9 cellular contexts compared by ENCODE assay signal in genomic region chr1:27298632-27299384, GRCh38. TPM values are rescaled to one million over a fixed set of nuclear protein-coding genes. Genes with fewer than 3 reads are reported as not detected.
DNase-seq lines count a peak whose midpoint lies in the region; ATAC-seq and TF ChIP-seq lines count a peak whose summit lies in the region.
"Had no signal": no experiment of that assay in that cellular context is flagged by ENCODE, and none has a peak within 500 bp of the region (broad histone marks: within the 10 kb centered on the region; RNA-seq: fewer than 3 reads in every experiment).

No MANE protein-coding gene starts in this region.

- H3K27ac ChIP-seq in AG04450 (ENCODE audit: low read depth, low read length) (peak overlapping the region; percentile 97), RWPE2 (ENCODE audit: poor library complexity, severe bottlenecking) (peak overlapping the region; percentile 98), esophagus (ENCODE audit: low read depth in 2 of 2, low read length in 1 of 2) (peak overlapping the region; percentile 75 to 86), ovary (peak overlapping the region; percentile 48 to 73)

- H3K4me3 Mint-ChIP-seq in activated T-helper 2 cell treated with anti-CD3 and anti-CD28 coated beads, Interferon-gamma antibody, Interleukin-2, Interleukin-4, amounts not matched to agents 10 μg/mL and 5 μg/mL and 100 μg/mL, durations not matched to agents 14 hours and 24 hours and 36 hours (ENCODE audit: low read depth) = no peak overlapping the region

- H3K36me3 ChIP-seq in RWPE2 (ENCODE audit: low read depth) (peaks cover 14% of the 10 kb centered on the region), esophagus (ENCODE audit: control insufficient read depth in 2 of 2, insufficient read depth in 2 of 2, low read length in 1 of 2) (peaks cover 10 to 32% of the 10 kb centered on the region in 2 donors), ovary (no peaks in the 10 kb centered on the region)

- intact Hi-C loops in ovary (cut with DNase I) = loop anchor here in 3 of 4 donors (2.0 to 10.0 kb wide), 5 partner anchors 93 to 363 kb away; partner anchors contain the start of gene GPR3 (in 1 of the 3)
- intact Hi-C loops in activated T-helper 2 cell treated with anti-CD3 and anti-CD28 coated beads, Interferon-gamma antibody, Interleukin-2, Interleukin-4, amounts not matched to agents 10 μg/mL and 5 μg/mL and 100 μg/mL, durations not matched to agents 14 hours and 24 hours and 36 hours (cut with micrococcal nuclease) = no loop called here

- POLR2A ChIA-PET in AG04450 (lab: Yijun Ruan, JAX) = interaction anchor here (0.5 to 2.4 kb wide), 13 partner anchors 10 to 305 kb away, joined by 3 to 27 read pairs (median 4); partner anchors contain the start of genes MAP3K6, SLC9A1 and SYTL1

- H3K4me3 ChIP-seq in AG04450 (ENCODE audit: low read depth, low read length) (no peak overlapping the region), RWPE2 (ENCODE audit: severe bottlenecking) (no peak overlapping the region), esophagus (ENCODE audit: low read depth in 1 of 2, low read length in 2 of 2) (no peak overlapping the region), ovary (no peak overlapping the region)

- no peaks in the 10 kb centered on the region for H3K27me3 ChIP-seq in AG04450 (ENCODE audit: control insufficient read depth, insufficient read depth, low read length)
- H3K27me3 ChIP-seq in RWPE2 (ENCODE audit: insufficient read depth, poor library complexity, severe bottlenecking) = no peaks in the 10 kb centered on the region
- no peaks in the 10 kb centered on the region for H3K27me3 ChIP-seq in esophagus (ENCODE audit: control insufficient read depth in 1 of 2, insufficient read depth in 2 of 2, low read length in 2 of 2)
- H3K27me3 ChIP-seq in ovary = no peaks in the 10 kb centered on the region

- H3K9me3 ChIP-seq in AG04450 (ENCODE audit: control insufficient read depth, insufficient read depth, low read length) (no peaks in the 10 kb centered on the region), RWPE2 (ENCODE audit: severe bottlenecking) (no peaks in the 10 kb centered on the region), esophagus (ENCODE audit: control insufficient read depth in 2 of 2, insufficient read depth in 1 of 2, low read depth in 1 of 2, low read length in 1 of 2) (peaks cover 0 to 2% of the 10 kb centered on the region in 2 donors), ovary (no peaks in the 10 kb centered on the region)

- H3K27ac Mint-ChIP-seq in activated T-helper 2 cell treated with anti-CD3 and anti-CD28 coated beads, Interferon-gamma antibody, Interleukin-2, Interleukin-4, amounts not matched to agents 10 μg/mL and 5 μg/mL and 100 μg/mL, durations not matched to agents 14 hours and 24 hours and 36 hours = no peak overlapping the region

- no peaks in the 10 kb centered on the region for H3K27me3 Mint-ChIP-seq in activated T-helper 2 cell treated with anti-CD3 and anti-CD28 coated beads, Interferon-gamma antibody, Interleukin-2, Interleukin-4, amounts not matched to agents 10 μg/mL and 5 μg/mL and 100 μg/mL, durations not matched to agents 14 hours and 24 hours and 36 hours (ENCODE audit: low read depth)

- WGBS in esophagus, 2 donors = 49 to 56% methylated on average over 8 of the region's 8 CpGs
- 52 to 76% (median 53%) methylated on average over 7 to 8 of the region's 8 CpGs for WGBS in ovary, 3 donors

- TF ChIP-seq POLR2A in ovary (IDR thresholded peaks at IDR 0.05) = no peak

- H3K4me1 Mint-ChIP-seq in activated T-helper 2 cell treated with anti-CD3 and anti-CD28 coated beads, Interferon-gamma antibody, Interleukin-2, Interleukin-4, amounts not matched to agents 10 μg/mL and 5 μg/mL and 100 μg/mL, durations not matched to agents 14 hours and 24 hours and 36 hours (ENCODE audit: low read depth) = peaks cover 3% of the 10 kb centered on the region

- no peaks in the 10 kb centered on the region for H3K9me3 Mint-ChIP-seq in activated T-helper 2 cell treated with anti-CD3 and anti-CD28 coated beads, Interferon-gamma antibody, Interleukin-2, Interleukin-4, amounts not matched to agents 10 μg/mL and 5 μg/mL and 100 μg/mL, durations not matched to agents 14 hours and 24 hours and 36 hours

- H3K4me1 ChIP-seq in RWPE2 (ENCODE audit: insufficient read depth, poor library complexity, severe bottlenecking) = peaks cover 18% of the 10 kb centered on the region
- peaks cover 0 to 18% of the 10 kb centered on the region in 2 donors for H3K4me1 ChIP-seq in esophagus (ENCODE audit: control insufficient read depth in 2 of 2, insufficient read depth in 2 of 2, low read length in 1 of 2)
- H3K4me1 ChIP-seq in ovary (ENCODE audit: insufficient read depth) = no peaks in the 10 kb centered on the region

- TF ChIP-seq CTCF in AG04450 (IDR thresholded peaks at IDR 0.05; ENCODE audit: low read depth, low read length) = no peak
- TF ChIP-seq CTCF in RWPE2 (IDR thresholded peaks at IDR 0.05; ENCODE audit: poor library complexity, severe bottlenecking) = no peak
- no peak for TF ChIP-seq CTCF in ovary (IDR thresholded peaks at IDR 0.05)

- H3K36me3 Mint-ChIP-seq in activated T-helper 2 cell treated with anti-CD3 and anti-CD28 coated beads, Interferon-gamma antibody, Interleukin-2, Interleukin-4, amounts not matched to agents 10 μg/mL and 5 μg/mL and 100 μg/mL, durations not matched to agents 14 hours and 24 hours and 36 hours (ENCODE audit: low read depth) = peaks cover 12% of the 10 kb centered on the region

- CTCF ChIA-PET in AG04450 (lab: Charles Lee) = interaction anchor here (0.6 to 10.3 kb wide), 15 partner anchors 14 to 364 kb away, joined by 3 to 168 read pairs (median 19); partner anchors contain the start of genes AHDC1, GPR3 and MAP3K6

- no peak for TF ChIP-seq EP300 in ovary (IDR thresholded peaks at IDR 0.05)

- no peak for ATAC-seq in RWPE2 (ENCODE audit: low read depth)
- ATAC-seq in stimulated activated naive CD8-positive, alpha-beta T cell treated with anti-CD3 and anti-CD28 coated beads, Interleukin-15, Interleukin-2, amounts not matched to agents 100 U/mL and 50 U/mL, for 24 hours = no peak

- DNase-seq in AG04450 (ENCODE audit: low read depth, low spot score) (no peak), RWPE2 (ENCODE audit: low spot score) (no peak), ovary (peak in 1 of 5 donors; percentile 8), GM19240 (ENCODE audit: insufficient read length, low spot score) (no peak), NCI-H69 (lab: John Stamatoyannopoulos, UW) (no peak)
- DNase-seq in stimulated activated naive CD8-positive, alpha-beta T cell treated with anti-CD3 and anti-CD28 coated beads, Interleukin-15, Interleukin-2, amounts not matched to agents 100 U/mL and 50 U/mL, for 24 hours = no peak
- DNase-seq in activated T-helper 2 cell treated with anti-CD3 and anti-CD28 coated beads, Interferon-gamma antibody, Interleukin-2, Interleukin-4, amounts not matched to agents 10 μg/mL and 5 μg/mL and 100 μg/mL, durations not matched to agents 14 hours and 24 hours and 36 hours (ENCODE audit: low spot score) = no peak
- DNase-seq: cortex of kidney had no signal

RNA-seq across cellular contexts. Expression of gene TMEM222, which starts 23.2 kb away (rescaled TPM):
- polyA plus RNA-seq in AG04450 (2011; rRNA removed) (27.8 and 37.2 TPM in 2 replicates), esophagus (10 to 100 TPM; 31.5 to 46.6 TPM), ovary (10 to 100 TPM; 14.8 to 50.8 TPM)
- polyA minus RNA-seq in AG04450 (2011; rRNA and poly(A)+ RNA removed) = 44.2 and 59.3 TPM in 2 replicates
- 10 to 100 TPM; 12.9 to 52.5 (median 36.5) TPM for total RNA-seq in ovary
- 32.1 and 35.7 TPM in 2 replicates for total RNA-seq in activated T-helper 2 cell treated with anti-CD3 and anti-CD28 coated beads, Interferon-gamma antibody, Interleukin-2, Interleukin-4, amounts not matched to agents 10 μg/mL and 5 μg/mL and 100 μg/mL, durations not matched to agents 14 hours and 24 hours and 36 hours

RNA-seq across cellular contexts. Expression of gene SYTL1, which starts 43.0 kb away (rescaled TPM):
- 0.32 and 0.35 TPM in 2 replicates for polyA plus RNA-seq in AG04450 (2011; rRNA removed)
- polyA minus RNA-seq in AG04450 (2011; rRNA and poly(A)+ RNA removed) = 0.17 and 0.18 TPM in 2 replicates
- 100 to 1,000 TPM; 136 to 302 TPM for polyA plus RNA-seq in esophagus
- total RNA-seq in ovary = 10 to 100 TPM in 1 of 7 donors, 1 to 10 TPM in 4, under 1 TPM in 2; 0.43 to 20.9 (median 3.4) TPM
- polyA plus RNA-seq in ovary = 1 to 10 TPM in 1 of 2 donors, under 1 TPM in 1; 0.15 to 1.4 TPM
- total RNA-seq in activated T-helper 2 cell treated with anti-CD3 and anti-CD28 coated beads, Interferon-gamma antibody, Interleukin-2, Interleukin-4, amounts not matched to agents 10 μg/mL and 5 μg/mL and 100 μg/mL, durations not matched to agents 14 hours and 24 hours and 36 hours = 20.0 and 25.7 TPM in 2 replicates

Comparison
In these comparisons a context has a peak if more than half of its experiments do, and no peak if none do; other contexts are left out.
1. RNA of gene SYTL1, which starts 43.0 kb away (polyA plus RNA-seq): 136 to 302 TPM in esophagus; 0.15 to 1.4 TPM in ovary and 0.32 to 0.35 TPM in AG04450; every median in the first group is over 10 times any median in the second.
2. Peak in every context shown above with its lines, with median percentiles within 50 percentile points of each other: H3K27ac ChIP-seq.